9 cellular contexts compared by ENCODE assay signal in genomic region chr6:44386364-44386928, GRCh38. TPM values are rescaled to one million over a fixed set of nuclear protein-coding genes. Genes with fewer than 3 reads are reported as not detected.
DNase-seq lines count a peak whose midpoint lies in the region; ATAC-seq, FAIRE-seq and TF ChIP-seq lines count a peak whose summit lies in the region.
"Had no signal": no experiment of that assay in that cellular context is flagged by ENCODE, and none has a peak within 500 bp of the region (broad histone marks: within the 10 kb centered on the region; RNA-seq: fewer than 3 reads in every experiment).

No MANE protein-coding gene starts in this region.

- peak overlapping the region; percentile 97 for H3K4me3 Mint-ChIP-seq in chondrocyte (ENCODE audit: unreplicated experiment)
- peak overlapping the region; percentile 97 for H3K4me3 Mint-ChIP-seq in mesothelial cell of epicardium

- no peaks in the 10 kb centered on the region for H3K9me3 Mint-ChIP-seq in chondrocyte (ENCODE audit: low read depth)
- H3K9me3 Mint-ChIP-seq in mesothelial cell of epicardium: no peaks in the 10 kb centered on the region

- DNase-seq in MG63 (peak; percentile 91), chondrocyte (ENCODE audit: low spot score) (no peak), mesothelial cell of epicardium (ENCODE audit: low spot score in 2 of 2, unreplicated experiment in 2 of 2) (no peak), GM19239 (ENCODE audit: insufficient read length, low spot score) (no peak)

- no peaks in the 10 kb centered on the region; the same call in 1 of the 2 replicates for H3K27me3 ChIP-seq in MG63

- H3K4me1 Mint-ChIP-seq in chondrocyte (ENCODE audit: low read depth): peaks cover 39% of the 10 kb centered on the region
- peaks cover 32% of the 10 kb centered on the region for H3K4me1 Mint-ChIP-seq in mesothelial cell of epicardium

- H3K27ac ChIP-seq in C4-2B: peak overlapping the region; percentile 94; the same call in 1 of the 2 replicates

- H3K27me3 Mint-ChIP-seq in chondrocyte (ENCODE audit: low read depth) (no peaks in the 10 kb centered on the region), mesothelial cell of epicardium (ENCODE audit: low read depth) (no peaks in the 10 kb centered on the region)

- H3K36me3 Mint-ChIP-seq in chondrocyte (ENCODE audit: low read depth) (peaks cover 2% of the 10 kb centered on the region), mesothelial cell of epicardium (peaks cover 6% of the 10 kb centered on the region)

- peak overlapping the region; percentile 99 for H3K27ac Mint-ChIP-seq in chondrocyte (ENCODE audit: unreplicated experiment)
- H3K27ac Mint-ChIP-seq in mesothelial cell of epicardium: peak overlapping the region; percentile 99

- H3K36me3 ChIP-seq in MG63: peaks cover 29% of the 10 kb centered on the region

- no peaks in the 10 kb centered on the region; the same call in 1 of the 2 replicates for H3K9me3 ChIP-seq in MG63

- TF ChIP-seq CTCF in C4-2B (conservative IDR thresholded peaks at IDR 0.05) (no peak), chondrocyte (IDR thresholded peaks at IDR 0.05) (no peak), mesothelial cell of epicardium (IDR thresholded peaks at IDR 0.05; ENCODE audit: unreplicated experiment) (no peak)

- ATAC-seq in HG03378 (IDR thresholded peaks at IDR 0.05; ENCODE audit: unreplicated experiment) (no peak), HG02970 (IDR thresholded peaks at IDR 0.05; ENCODE audit: low FRiP score, unreplicated experiment) (no peak), HG03045 (IDR thresholded peaks at IDR 0.05; ENCODE audit: unreplicated experiment) (no peak)

- peak overlapping the region; percentile 96 for H3K4me3 ChIP-seq in MG63

- FAIRE-seq in GM19239 (lab: Jason Lieb, UNC): no peak

RNA-seq across cellular contexts. Expression of gene CDC5L, which starts 1.1 kb away (rescaled TPM):
- 89.6 and 116 TPM in 2 replicates for total RNA-seq in MG63 (2014; rRNA removed; shearing (Covaris generic); ENCODE audit: low replicate concordance)
- total RNA-seq in chondrocyte: 18.4 to 23.2 TPM (median 19.0 TPM) in 3 replicates
- total RNA-seq in mesothelial cell of epicardium: 25.6 to 26.0 TPM (median 25.7 TPM) in 3 replicates

RNA-seq across cellular contexts. Expression of gene SPATS1, which starts 44.0 kb away (rescaled TPM):
- not detected in 2 replicates for total RNA-seq in MG63 (2014; rRNA removed; shearing (Covaris generic); ENCODE audit: low replicate concordance)
- total RNA-seq in chondrocyte (not detected in 3 replicates), mesothelial cell of epicardium (not detected in 3 replicates)
- total RNA-seq: HT1080 had no signal
